ENCODE assay signal across 8 cellular contexts in genomic region chr16:20369452-20370054, GRCh38. TPM values are rescaled to one million over a fixed set of nuclear protein-coding genes. Genes with fewer than 3 reads are reported as not detected.
"Had no signal": no experiment of that assay in that cellular context is flagged by ENCODE, and none has a peak within 500 bp of the region (broad histone marks: within the 10 kb centered on the region; RNA-seq: fewer than 3 reads in every experiment).

No MANE protein-coding gene starts in this region.

- H3K9me3 Mint-ChIP-seq: H9 had no signal

- H3K4me3 Mint-ChIP-seq: H9, IgD-negative memory B cell had no signal

- H3K27ac Mint-ChIP-seq: H9, IgD-negative memory B cell had no signal

- H3K4me1 Mint-ChIP-seq: H9, IgD-negative memory B cell had no signal

- FAIRE-seq: H54, HTR-8/SVneo had no signal

- DNase-seq: GOT3, H9, HCEC 1CT, KG1 had no signal

RNA-seq across cellular contexts. Expression of gene UMOD, which starts 17.0 kb away (rescaled TPM):
- total RNA-seq: H9, HT-29 had no signal
- polyA plus RNA-seq: IgD-negative memory B cell had no signal

RNA-seq across cellular contexts. Expression of gene PDILT, which starts 35.0 kb away (rescaled TPM):
- total RNA-seq: H9, HT-29 had no signal
- polyA plus RNA-seq: IgD-negative memory B cell had no signal

RNA-seq across cellular contexts. Expression of gene ACSM5, which starts 39.8 kb away (rescaled TPM):
- total RNA-seq: H9, HT-29 had no signal
- polyA plus RNA-seq: IgD-negative memory B cell had no signal

RNA-seq across cellular contexts. Expression of gene GP2, which starts 42.2 kb away (rescaled TPM):
- total RNA-seq: H9, HT-29 had no signal
- polyA plus RNA-seq: IgD-negative memory B cell had no signal
